Comparison of ENCODE assay signal across 13 cellular contexts in genomic region chr11:57281546-57281945, GRCh38. TPM values are rescaled to one million over a fixed set of nuclear protein-coding genes. Genes with fewer than 3 reads are reported as not detected.
"Had no signal": no experiment of that assay in that cellular context is flagged by ENCODE, and none has a peak within 500 bp of the region (broad histone marks: within the 10 kb centered on the region; RNA-seq: fewer than 3 reads in every experiment).

No MANE protein-coding gene starts in this region.

RNA-seq across cellular contexts. Expression of gene APLNR, which starts 44.5 kb away (rescaled TPM):
- total RNA-seq: naive thymus-derived CD4-positive, alpha-beta T cell; osteoblast; pulmonary artery endothelial cell had no signal
- polyA plus RNA-seq: naive thymus-derived CD4-positive, alpha-beta T cell; neural cell had no signal

RNA-seq across cellular contexts. Expression of gene P2RX3, which starts 56.6 kb away (rescaled TPM):
- total RNA-seq: naive thymus-derived CD4-positive, alpha-beta T cell; natural killer cell; occipital lobe; osteoblast; posterior vena cava; pulmonary artery endothelial cell; sciatic nerve; temporal lobe; thoracic aorta; thyroid gland; upper lobe of right lung had no signal
- polyA plus RNA-seq: naive thymus-derived CD4-positive, alpha-beta T cell; neural cell; stomach had no signal
